ENCODE assay signal across 1 cellular context in genomic region chr5:173778152-173778782, GRCh38.
TF ChIP-seq lines count a peak whose summit lies in the region.

No MANE protein-coding gene starts in this region.

TF ChIP-seq in K562, 482 proteins besides CTCF, POLR2A, EP300 and RAD21 (continued from another document and continues in another):
- no peak for TF ChIP-seq CEBPZ (IDR thresholded peaks at IDR 0.05; ENCODE audit: borderline replicate concordance, low read depth, low read length)
- TF ChIP-seq CUX1 (CRISPR knock-in tag; IDR thresholded peaks at IDR 0.05) = no peak
- TF ChIP-seq ADNP (tag; IDR thresholded peaks at IDR 0.05) = no peak
- TF ChIP-seq DLX4 (CRISPR knock-in tag; IDR thresholded peaks at IDR 0.05) = no peak
- no peak for TF ChIP-seq ZNF217 (CRISPR knock-in tag; IDR thresholded peaks at IDR 0.05)
- no peak for TF ChIP-seq ZBTB26 (CRISPR knock-in tag; IDR thresholded peaks at IDR 0.05)
- no peak for TF ChIP-seq HDAC8 (tag; IDR thresholded peaks at IDR 0.05)
- TF ChIP-seq XRCC3 (IDR thresholded peaks at IDR 0.05) = no peak
- no peak for TF ChIP-seq TRIM24 (IDR thresholded peaks at IDR 0.05)
- TF ChIP-seq VEZF1 (CRISPR knock-in tag; IDR thresholded peaks at IDR 0.05) = peak; percentile 57; the same call in 1 of the 2 replicates
- no peak for TF ChIP-seq E2F1 (CRISPR knock-in tag; IDR thresholded peaks at IDR 0.05)
- TF ChIP-seq SUPT5H (IDR thresholded peaks at IDR 0.05) = no peak
- TF ChIP-seq PURB (CRISPR knock-in tag; IDR thresholded peaks at IDR 0.05; ENCODE audit: low read depth) = no peak
- no peak for TF ChIP-seq CC2D1A (IDR thresholded peaks at IDR 0.05)
- TF ChIP-seq ZBTB8A (IDR thresholded peaks at IDR 0.05; ENCODE audit: partially characterized antibody) = no peak
- TF ChIP-seq HOXB6 (CRISPR knock-in tag; IDR thresholded peaks at IDR 0.05; ENCODE audit: borderline replicate concordance) = no peak
- TF ChIP-seq ATF4 (CRISPR knock-in tag; IDR thresholded peaks at IDR 0.05) = peak; percentile 60
- no peak for TF ChIP-seq NFATC3 (IDR thresholded peaks at IDR 0.05)
- no peak for TF ChIP-seq ZNF133 (CRISPR knock-in tag; IDR thresholded peaks at IDR 0.05)
- no peak for TF ChIP-seq TARDBP (IDR thresholded peaks at IDR 0.05)
- no peak for TF ChIP-seq MAX (CRISPR knock-in tag; IDR thresholded peaks at IDR 0.05)
- no peak for TF ChIP-seq POLR2B (IDR thresholded peaks at IDR 0.05; ENCODE audit: low read depth, partially characterized antibody)
- TF ChIP-seq ZNF143 (CRISPR knock-in tag; IDR thresholded peaks at IDR 0.05) = no peak
- TF ChIP-seq HDAC2 (IDR thresholded peaks at IDR 0.05) = no peak
- TF ChIP-seq ZNF354B (CRISPR knock-in tag; IDR thresholded peaks at IDR 0.05) = no peak
- TF ChIP-seq PTRF (tag; IDR thresholded peaks at IDR 0.05) = peak; percentile 79
- TF ChIP-seq ZBTB7A (IDR thresholded peaks at IDR 0.05; ENCODE audit: borderline replicate concordance, control insufficient read depth, low read depth, low read length) = no peak
- TF ChIP-seq PHB (CRISPR knock-in tag; IDR thresholded peaks at IDR 0.05) = no peak
- no peak for TF ChIP-seq SPI1 (IDR thresholded peaks at IDR 0.05; ENCODE audit: borderline replicate concordance, low read depth, low read length)
- no peak for TF ChIP-seq PHTF2 (CRISPR knock-in tag; IDR thresholded peaks at IDR 0.05)
- no peak for TF ChIP-seq ETV6 (IDR thresholded peaks at IDR 0.05; ENCODE audit: borderline replicate concordance in 1 of 2, low read depth in 2 of 2, low read length in 1 of 2)
- TF ChIP-seq ETV6 (CRISPR knock-in tag; IDR thresholded peaks at IDR 0.05; ENCODE audit: borderline replicate concordance) = no peak
- 0 out of 4 replicates have a peak, but pooled peaks of 1 of the 2 experiments have one; percentile 36 for TF ChIP-seq MAZ (CRISPR knock-in tag; conservative IDR thresholded peaks at IDR 0.05 in 1 of 2, IDR thresholded peaks at IDR 0.05 in 1 of 2)
- no peak for TF ChIP-seq NCOA4 (IDR thresholded peaks at IDR 0.05; ENCODE audit: partially characterized antibody)
- no peak for TF ChIP-seq TAF1 (IDR thresholded peaks at IDR 0.05; ENCODE audit: control insufficient read depth, extremely low read depth, insufficient read depth, low read length, severe bottlenecking)
- TF ChIP-seq HDGF (IDR thresholded peaks at IDR 0.05) = no peak
- TF ChIP-seq CBFA2T2 (conservative IDR thresholded peaks at IDR 0.05) = no peak
- TF ChIP-seq TCF7 (IDR thresholded peaks at IDR 0.05; ENCODE audit: borderline replicate concordance) = no peak
- peak; percentile 62; the same call in 1 of the 2 replicates for TF ChIP-seq DDX20 (tag; IDR thresholded peaks at IDR 0.05; ENCODE audit: low read depth)
- TF ChIP-seq E2F8 (IDR thresholded peaks at IDR 0.05; ENCODE audit: low read depth, partially characterized antibody) = no peak
- no peak for TF ChIP-seq ZBTB49 (CRISPR knock-in tag; IDR thresholded peaks at IDR 0.05; ENCODE audit: borderline replicate concordance)
- no peak for TF ChIP-seq HDAC3 (IDR thresholded peaks at IDR 0.05; ENCODE audit: borderline replicate concordance, partially characterized antibody)
- peak; percentile 27 for TF ChIP-seq CXXC5 (CRISPR knock-in tag; IDR thresholded peaks at IDR 0.05)
- peak; percentile 53; the same call in 1 of the 2 replicates for TF ChIP-seq TAF7 (tag; IDR thresholded peaks at IDR 0.05)
- no peak for TF ChIP-seq PHF8 (IDR thresholded peaks at IDR 0.05; ENCODE audit: borderline replicate concordance, low read length)
- TF ChIP-seq ID3 (CRISPR knock-in tag; IDR thresholded peaks at IDR 0.05) = no peak
- no peak for TF ChIP-seq ID3 (tag; IDR thresholded peaks at IDR 0.05)
